ENCODE assay signal across 10 cellular contexts in the genomic region with DNA sequence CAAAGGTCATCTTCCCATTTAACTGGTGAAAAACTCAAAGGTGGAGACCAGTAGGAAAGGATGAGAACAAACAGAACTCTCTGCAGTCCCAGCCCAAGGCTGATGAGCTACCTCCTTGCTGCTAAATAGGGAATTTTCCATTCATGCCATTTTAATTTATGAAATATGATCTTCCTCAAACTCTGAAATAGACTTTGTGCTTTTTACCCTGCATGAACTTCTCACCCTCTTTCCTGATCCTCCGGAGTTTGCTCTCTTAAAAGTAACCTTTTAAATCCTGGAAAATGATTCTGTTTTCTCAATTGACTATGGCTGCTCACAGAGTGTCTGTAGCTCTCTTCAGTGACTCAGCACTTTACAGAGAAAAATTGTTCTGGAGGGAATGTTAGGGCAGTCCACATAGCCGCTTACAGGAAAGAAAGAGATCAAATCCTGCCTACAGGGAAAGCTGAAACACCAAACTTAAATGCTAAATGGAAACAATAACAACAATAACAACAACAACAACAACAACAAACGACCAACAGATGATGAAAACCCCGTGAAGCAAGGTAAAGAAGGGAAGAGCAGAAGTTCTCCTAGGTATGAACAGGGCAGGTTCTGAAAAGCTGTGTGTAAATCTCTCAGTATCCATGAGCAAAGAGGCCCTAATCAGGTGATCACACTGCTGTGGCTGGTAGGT.
DNase-seq lines count a peak whose midpoint lies in the region; ATAC-seq and TF ChIP-seq lines count a peak whose summit lies in the region.
"Had no signal": no experiment of that assay in that cellular context is flagged by ENCODE, and none has a peak within 500 bp of the region (broad histone marks: within the 10 kb centered on the region; RNA-seq: fewer than 3 reads in every experiment).

No MANE protein-coding gene starts in this region.

- TF ChIP-seq CTCF in HCT116 (IDR thresholded peaks at IDR 0.05 in 2 of 3, conservative IDR thresholded peaks at IDR 0.05 in 1 of 3; ENCODE audit: borderline replicate concordance in 1 of 3, insufficient read depth in 1 of 3, low read depth in 2 of 3, low read length in 2 of 3) (no peak), right atrium auricular region (IDR thresholded peaks at IDR 0.05) (no peak)

- CTCF ChIA-PET in HCT116 (lab: Charles Lee), result interaction anchor here (0.7 to 0.8 kb wide), 3 partner anchors 9 to 126 kb away, joined by 3 read pairs; no protein-coding TSS in a partner anchor

- H3K4me1 ChIP-seq in HCT116 (ENCODE audit: control insufficient read depth in 1 of 2, insufficient read depth in 2 of 2, low read length in 2 of 2), result peaks cover 7 to 11% of the 10 kb centered on the region in 2 experiments; a peak in 2 of 4 replicates
- peaks cover 0 to 6% of the 10 kb centered on the region in 2 donors for H3K4me1 ChIP-seq in right atrium auricular region

- no peaks in the 10 kb centered on the region for H3K27me3 Mint-ChIP-seq in stimulated activated naive B cell treated with anti-CD40 and anti-IgM and Interleukin-4, amounts not matched to agents 10 μg/mL and 1 μg/mL and 100 μg/mL, for 72 hours

- TF ChIP-seq RAD21 in HCT116 (IDR thresholded peaks at IDR 0.05; ENCODE audit: low read depth), result no peak

- intact Hi-C loops in HCT116 (cut with micrococcal nuclease), result no loop called here

- H3K9me3 ChIP-seq in HCT116 (ENCODE audit: control insufficient read depth in 1 of 2, insufficient read depth in 1 of 2, low read depth in 1 of 2, low read length in 2 of 2), result no peaks in the 10 kb centered on the region
- H3K9me3 ChIP-seq in right atrium auricular region, result no peaks in the 10 kb centered on the region

- H3K27ac ChIP-seq in HCT116 (ENCODE audit: low read depth, low read length), result no peak overlapping the region
- peak overlapping the region; percentile 57 to 61 for H3K27ac ChIP-seq in right atrium auricular region

- H3K27ac Mint-ChIP-seq in stimulated activated naive B cell treated with anti-CD40 and anti-IgM and Interleukin-4, amounts not matched to agents 10 μg/mL and 1 μg/mL and 100 μg/mL, for 72 hours, result peak overlapping the region; percentile 63
- H3K27ac Mint-ChIP-seq: activated T-helper 2 cell treated with anti-CD3 and anti-CD28 coated beads, Interferon-gamma antibody, Interleukin-2, Interleukin-4, amounts not matched to agents 10 μg/mL and 5 μg/mL and 100 μg/mL, durations not matched to agents 14 hours and 24 hours and 36 hours had no signal

- H3K36me3 ChIP-seq in HCT116 (ENCODE audit: control insufficient read depth in 1 of 2, insufficient read depth in 2 of 2, low read length in 2 of 2), result no peaks in the 10 kb centered on the region
- H3K36me3 ChIP-seq in right atrium auricular region, result no peaks in the 10 kb centered on the region

- H2AFZ ChIP-seq in HCT116 (ENCODE audit: low read depth, low read length, poor library complexity, severe bottlenecking), result peak overlapping the region; percentile 69

- no peak for DNase-seq in HCT116 (ENCODE audit: low read depth, low spot score)
- DNase-seq in amniotic epithelial cell (ENCODE audit: low read depth), result peak; percentile 38
- DNase-seq in right atrium auricular region (ENCODE audit: low spot score), result no peak
- no peak for DNase-seq in stimulated activated naive B cell treated with anti-CD40 and anti-IgM and Interleukin-4, amounts not matched to agents 10 μg/mL and 1 μg/mL and 100 μg/mL, for 72 hours
- DNase-seq in NCI-H187 (lab: John Stamatoyannopoulos, UW), result no peak
- no peak for DNase-seq in NCI-H82 (lab: John Stamatoyannopoulos, UW)
- DNase-seq in HPDE6-E6E7 (ENCODE audit: extremely low spot score), result no peak
- DNase-seq: Karpas-422 had no signal

- no TSS peak for BruUV-seq in HCT116 (replicated peaks; lab: Mats Ljungman, UMichigan)

- TF ChIP-seq POLR2A in HCT116 (IDR thresholded peaks at IDR 0.05; ENCODE audit: borderline replicate concordance, extremely low read depth, insufficient read depth, insufficient read length), result no peak

- no peak for ATAC-seq in HCT116
- no peak for ATAC-seq in stimulated activated naive B cell treated with anti-CD40 and anti-IgM and Interleukin-4, amounts not matched to agents 10 μg/mL and 1 μg/mL and 100 μg/mL, for 72 hours (replicated peaks)
- ATAC-seq in GM19463 (IDR thresholded peaks at IDR 0.05; ENCODE audit: unreplicated experiment), result no peak

- no peaks in the 10 kb centered on the region for H3K9me2 ChIP-seq in HCT116 (ENCODE audit: insufficient read depth)

- H3K4me3 ChIP-seq in HCT116 (replicated peaks in 1 of 2; ENCODE audit: low read depth in 1 of 2, low read length in 2 of 2), result no peak overlapping the region
- no peak overlapping the region for H3K4me3 ChIP-seq in right atrium auricular region

- no peaks in the 10 kb centered on the region for H4K20me1 ChIP-seq in HCT116 (ENCODE audit: insufficient read depth)

- RAD21 ChIA-PET in HCT116 (lab: Charles Lee; ENCODE audit: low non-redundant PET in 1 of 2, low total read pairs in 2 of 2, uncharacterized antibody in 2 of 2, unreplicated experiment in 2 of 2), result no interaction called here

- no peak overlapping the region for H3K4me3 Mint-ChIP-seq in stimulated activated naive B cell treated with anti-CD40 and anti-IgM and Interleukin-4, amounts not matched to agents 10 μg/mL and 1 μg/mL and 100 μg/mL, for 72 hours

- no peak overlapping the region for H3K9ac ChIP-seq in HCT116 (ENCODE audit: low read length)

- no peaks in the 10 kb centered on the region for H3K9me3 Mint-ChIP-seq in stimulated activated naive B cell treated with anti-CD40 and anti-IgM and Interleukin-4, amounts not matched to agents 10 μg/mL and 1 μg/mL and 100 μg/mL, for 72 hours
- H3K9me3 Mint-ChIP-seq: activated T-helper 2 cell treated with anti-CD3 and anti-CD28 coated beads, Interferon-gamma antibody, Interleukin-2, Interleukin-4, amounts not matched to agents 10 μg/mL and 5 μg/mL and 100 μg/mL, durations not matched to agents 14 hours and 24 hours and 36 hours had no signal

- H3K79me2 ChIP-seq in HCT116 (ENCODE audit: insufficient read depth, low read length), result no peaks in the 10 kb centered on the region

- POLR2A ChIA-PET in HCT116 (lab: Charles Lee), result no interaction called here

- H3K4me1 Mint-ChIP-seq in stimulated activated naive B cell treated with anti-CD40 and anti-IgM and Interleukin-4, amounts not matched to agents 10 μg/mL and 1 μg/mL and 100 μg/mL, for 72 hours, result peaks cover 20 to 30% of the 10 kb centered on the region in 2 donors

- H3K4me2 ChIP-seq in HCT116 (ENCODE audit: low read length), result no peak overlapping the region

- no peaks in the 10 kb centered on the region for H3K36me3 Mint-ChIP-seq in stimulated activated naive B cell treated with anti-CD40 and anti-IgM and Interleukin-4, amounts not matched to agents 10 μg/mL and 1 μg/mL and 100 μg/mL, for 72 hours

- H3K27me3 ChIP-seq in HCT116 (ENCODE audit: insufficient read depth, low read length) (no peaks in the 10 kb centered on the region), right atrium auricular region (no peaks in the 10 kb centered on the region)

TF ChIP-seq in HCT116, 20 proteins besides CTCF, POLR2A, EP300 and RAD21 (continues in another document):
- TF ChIP-seq, protein P1, sequence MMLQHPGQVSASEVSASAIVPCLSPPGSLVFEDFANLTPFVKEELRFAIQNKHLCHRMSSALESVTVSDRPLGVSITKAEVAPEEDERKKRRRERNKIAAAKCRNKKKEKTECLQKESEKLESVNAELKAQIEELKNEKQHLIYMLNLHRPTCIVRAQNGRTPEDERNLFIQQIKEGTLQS (IDR thresholded peaks at IDR 0.05), result no peak
- TF ChIP-seq ZNF274 (IDR thresholded peaks at IDR 0.05; ENCODE audit: low read depth, low read length) (no peak), CEBPB (IDR thresholded peaks at IDR 0.05; ENCODE audit: low read depth) (no peak), CBX3 (IDR thresholded peaks at IDR 0.05; ENCODE audit: low read depth) (no peak), ZFX (IDR thresholded peaks at IDR 0.05) (no peak)
- TF ChIP-seq, protein P2, sequence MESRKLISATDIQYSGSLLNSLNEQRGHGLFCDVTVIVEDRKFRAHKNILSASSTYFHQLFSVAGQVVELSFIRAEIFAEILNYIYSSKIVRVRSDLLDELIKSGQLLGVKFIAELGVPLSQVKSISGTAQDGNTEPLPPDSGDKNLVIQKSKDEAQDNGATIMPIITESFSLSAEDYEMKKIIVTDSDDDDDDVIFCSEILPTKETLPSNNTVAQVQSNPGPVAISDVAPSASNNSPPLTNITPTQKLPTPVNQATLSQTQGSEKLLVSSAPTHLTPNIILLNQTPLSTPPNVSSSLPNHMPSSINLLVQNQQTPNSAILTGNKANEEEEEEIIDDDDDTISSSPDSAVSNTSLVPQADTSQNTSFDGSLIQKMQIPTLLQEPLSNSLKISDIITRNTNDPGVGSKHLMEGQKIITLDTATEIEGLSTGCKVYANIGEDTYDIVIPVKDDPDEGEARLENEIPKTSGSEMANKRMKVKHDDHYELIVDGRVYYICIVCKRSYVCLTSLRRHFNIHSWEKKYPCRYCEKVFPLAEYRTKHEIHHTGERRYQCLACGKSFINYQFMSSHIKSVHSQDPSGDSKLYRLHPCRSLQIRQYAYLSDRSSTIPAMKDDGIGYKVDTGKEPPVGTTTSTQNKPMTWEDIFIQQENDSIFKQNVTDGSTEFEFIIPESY (IDR thresholded peaks at IDR 0.05; ENCODE audit: extremely low read depth, insufficient replicate concordance, low read length), result no peak
- TF ChIP-seq, protein P3, sequence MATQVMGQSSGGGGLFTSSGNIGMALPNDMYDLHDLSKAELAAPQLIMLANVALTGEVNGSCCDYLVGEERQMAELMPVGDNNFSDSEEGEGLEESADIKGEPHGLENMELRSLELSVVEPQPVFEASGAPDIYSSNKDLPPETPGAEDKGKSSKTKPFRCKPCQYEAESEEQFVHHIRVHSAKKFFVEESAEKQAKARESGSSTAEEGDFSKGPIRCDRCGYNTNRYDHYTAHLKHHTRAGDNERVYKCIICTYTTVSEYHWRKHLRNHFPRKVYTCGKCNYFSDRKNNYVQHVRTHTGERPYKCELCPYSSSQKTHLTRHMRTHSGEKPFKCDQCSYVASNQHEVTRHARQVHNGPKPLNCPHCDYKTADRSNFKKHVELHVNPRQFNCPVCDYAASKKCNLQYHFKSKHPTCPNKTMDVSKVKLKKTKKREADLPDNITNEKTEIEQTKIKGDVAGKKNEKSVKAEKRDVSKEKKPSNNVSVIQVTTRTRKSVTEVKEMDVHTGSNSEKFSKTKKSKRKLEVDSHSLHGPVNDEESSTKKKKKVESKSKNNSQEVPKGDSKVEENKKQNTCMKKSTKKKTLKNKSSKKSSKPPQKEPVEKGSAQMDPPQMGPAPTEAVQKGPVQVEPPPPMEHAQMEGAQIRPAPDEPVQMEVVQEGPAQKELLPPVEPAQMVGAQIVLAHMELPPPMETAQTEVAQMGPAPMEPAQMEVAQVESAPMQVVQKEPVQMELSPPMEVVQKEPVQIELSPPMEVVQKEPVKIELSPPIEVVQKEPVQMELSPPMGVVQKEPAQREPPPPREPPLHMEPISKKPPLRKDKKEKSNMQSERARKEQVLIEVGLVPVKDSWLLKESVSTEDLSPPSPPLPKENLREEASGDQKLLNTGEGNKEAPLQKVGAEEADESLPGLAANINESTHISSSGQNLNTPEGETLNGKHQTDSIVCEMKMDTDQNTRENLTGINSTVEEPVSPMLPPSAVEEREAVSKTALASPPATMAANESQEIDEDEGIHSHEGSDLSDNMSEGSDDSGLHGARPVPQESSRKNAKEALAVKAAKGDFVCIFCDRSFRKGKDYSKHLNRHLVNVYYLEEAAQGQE (IDR thresholded peaks at IDR 0.05; ENCODE audit: low read depth), result no peak
